Comparison of ENCODE assay signal across 10 cellular contexts in the genomic region with DNA sequence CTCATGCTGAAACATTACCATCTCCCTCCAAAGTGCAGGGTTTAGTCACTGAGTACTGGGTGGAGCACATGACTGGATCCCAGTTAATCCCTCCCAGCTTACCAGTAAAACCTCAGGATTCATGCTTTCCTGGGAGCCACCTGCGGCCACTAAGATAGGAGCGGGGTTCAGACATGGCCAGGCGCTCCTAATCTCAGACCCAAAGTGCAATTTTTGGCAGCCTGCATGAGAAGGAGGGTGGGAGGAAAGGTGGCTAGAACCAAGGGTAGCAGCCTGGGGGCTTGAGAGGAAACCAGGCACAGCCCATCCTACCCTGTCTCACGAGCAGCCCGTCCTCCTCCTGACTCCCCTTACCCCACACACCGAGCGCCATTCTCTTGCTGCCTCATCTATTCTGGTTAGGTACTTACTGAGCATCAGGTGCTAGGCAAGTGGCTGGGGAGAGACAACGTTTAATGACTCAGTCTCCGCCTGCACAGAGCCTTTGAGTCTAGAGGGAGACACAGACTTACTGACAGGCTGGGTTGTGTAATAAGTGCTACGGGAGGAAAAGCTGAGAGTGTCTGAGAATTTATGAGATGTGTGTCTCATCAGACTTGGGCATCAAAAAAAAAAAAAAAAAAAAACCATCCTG. TPM values are rescaled to one million over a fixed set of nuclear protein-coding genes. Genes with fewer than 3 reads are reported as not detected.
DNase-seq lines count a peak whose midpoint lies in the region; ATAC-seq, FAIRE-seq and TF ChIP-seq lines count a peak whose summit lies in the region.
"Had no signal": no experiment of that assay in that cellular context is flagged by ENCODE, and none has a peak within 500 bp of the region (broad histone marks: within the 10 kb centered on the region; RNA-seq: fewer than 3 reads in every experiment).

No MANE protein-coding gene starts in this region.

- H3K27ac Mint-ChIP-seq in activated CD8-positive, alpha-beta T cell treated with anti-CD3 and anti-CD28 coated beads for 36 hours, result no peak overlapping the region
- H3K27ac Mint-ChIP-seq in activated CD8-positive, alpha-beta T cell treated with anti-CD3 and anti-CD28 coated beads, Interleukin-2, amount 10 ng/mL, durations not matched to agents 7 days and 5 days, result no peak overlapping the region
- no peak overlapping the region for H3K27ac Mint-ChIP-seq in T-cell
- H3K27ac Mint-ChIP-seq: T-helper 17 cell had no signal

- WGBS in adipose tissue, 3 donors, result 68 to 77% (median 74%) methylated on average over 10 of the region's 10 CpGs
- WGBS in transverse colon (ENCODE audit: low coverage in 1 of 2), 2 donors, result 45 to 46% methylated on average over 4 to 10 of the region's 10 CpGs

- peaks cover 6% of the 10 kb centered on the region for H3K27me3 Mint-ChIP-seq in activated CD8-positive, alpha-beta T cell treated with anti-CD3 and anti-CD28 coated beads for 36 hours
- peaks cover 10% of the 10 kb centered on the region for H3K27me3 Mint-ChIP-seq in activated CD8-positive, alpha-beta T cell treated with anti-CD3 and anti-CD28 coated beads, Interleukin-2, amount 10 ng/mL, durations not matched to agents 7 days and 5 days (ENCODE audit: low read depth)
- peaks cover 13 to 14% of the 10 kb centered on the region in 2 donors for H3K27me3 Mint-ChIP-seq in T-cell

- no peak for TF ChIP-seq CTCF in activated CD8-positive, alpha-beta T cell treated with anti-CD3 and anti-CD28 coated beads for 36 hours (IDR thresholded peaks at IDR 0.05)
- TF ChIP-seq CTCF in transverse colon (IDR thresholded peaks at IDR 0.05) (no peak), GM10248 (IDR thresholded peaks at IDR 0.05; ENCODE audit: control extremely low read depth, extremely low read depth, low read depth, missing control alignments) (no peak)

- no peaks in the 10 kb centered on the region for H3K36me3 Mint-ChIP-seq in activated CD8-positive, alpha-beta T cell treated with anti-CD3 and anti-CD28 coated beads for 36 hours (ENCODE audit: low read depth)
- H3K36me3 Mint-ChIP-seq in activated CD8-positive, alpha-beta T cell treated with anti-CD3 and anti-CD28 coated beads, Interleukin-2, amount 10 ng/mL, durations not matched to agents 7 days and 5 days (ENCODE audit: low read depth), result no peaks in the 10 kb centered on the region
- H3K36me3 Mint-ChIP-seq in T-cell, result no peaks in the 10 kb centered on the region

- no peak for FAIRE-seq in GM19239 (lab: Jason Lieb, UNC)

- H3K27me3 ChIP-seq in transverse colon, result no peaks in the 10 kb centered on the region

- peaks cover 17% of the 10 kb centered on the region for H3K4me1 Mint-ChIP-seq in activated CD8-positive, alpha-beta T cell treated with anti-CD3 and anti-CD28 coated beads for 36 hours (ENCODE audit: low read depth)
- H3K4me1 Mint-ChIP-seq in activated CD8-positive, alpha-beta T cell treated with anti-CD3 and anti-CD28 coated beads, Interleukin-2, amount 10 ng/mL, durations not matched to agents 7 days and 5 days (ENCODE audit: low read depth), result peaks cover 1% of the 10 kb centered on the region
- peaks cover 0 to 6% (median 0%) of the 10 kb centered on the region in 3 donors for H3K4me1 Mint-ChIP-seq in T-cell

- no peaks in the 10 kb centered on the region for H3K9me3 Mint-ChIP-seq in activated CD8-positive, alpha-beta T cell treated with anti-CD3 and anti-CD28 coated beads for 36 hours
- H3K9me3 Mint-ChIP-seq in activated CD8-positive, alpha-beta T cell treated with anti-CD3 and anti-CD28 coated beads, Interleukin-2, amount 10 ng/mL, durations not matched to agents 7 days and 5 days (ENCODE audit: insufficient read depth), result no peaks in the 10 kb centered on the region
- H3K9me3 Mint-ChIP-seq in T-cell, result no peaks in the 10 kb centered on the region

- POLR2A ChIA-PET in activated CD8-positive, alpha-beta T cell treated with anti-CD3 and anti-CD28 coated beads for 36 hours (lab: Charles Lee), result interaction anchor here (1.5 kb wide), 1 partner anchor 10 kb away, joined by 6 read pairs; the partner anchor contains the start of gene GPRC5A
- POLR2A ChIA-PET in activated CD8-positive, alpha-beta T cell treated with anti-CD3 and anti-CD28 coated beads, Interleukin-2, amount 10 ng/mL, durations not matched to agents 7 days and 5 days (lab: Charles Lee), result no interaction called here
- POLR2A ChIA-PET in GM10248 (lab: Yijun Ruan, JAX) (no interaction called here), T-cell (lab: Charles Lee) (no interaction called here)

- H3K4me1 ChIP-seq in transverse colon, result peaks cover 0 to 52% (median 18%) of the 10 kb centered on the region in 4 donors

- intact Hi-C loops in activated CD8-positive, alpha-beta T cell treated with anti-CD3 and anti-CD28 coated beads for 36 hours (cut with micrococcal nuclease), result no loop called here
- intact Hi-C loops in transverse colon (cut with DNase I; ENCODE audit: low total_unique reads), result no loop called here

- CTCF ChIA-PET in activated CD8-positive, alpha-beta T cell treated with anti-CD3 and anti-CD28 coated beads for 36 hours (lab: Charles Lee), result no interaction called here
- CTCF ChIA-PET in activated CD8-positive, alpha-beta T cell treated with anti-CD3 and anti-CD28 coated beads, Interleukin-2, amount 10 ng/mL, durations not matched to agents 7 days and 5 days (lab: Charles Lee), result interaction anchor here (1.0 kb wide), 1 partner anchor 14 kb away, joined by 4 read pairs; no protein-coding TSS in a partner anchor
- CTCF ChIA-PET in GM10248 (lab: Yijun Ruan, JAX), result interaction anchor here (1.0 to 1.7 kb wide), 2 partner anchors 10 to 28 kb away, joined by 3 read pairs; partner anchors contain the start of gene GPRC5A
- CTCF ChIA-PET in T-cell (lab: Charles Lee), result interaction anchor here (0.6 kb wide), 2 partner anchors 43 to 911 kb away, joined by 4 read pairs; no protein-coding TSS in a partner anchor

- H3K4me3 Mint-ChIP-seq in activated CD8-positive, alpha-beta T cell treated with anti-CD3 and anti-CD28 coated beads for 36 hours, result no peak overlapping the region
- H3K4me3 Mint-ChIP-seq in activated CD8-positive, alpha-beta T cell treated with anti-CD3 and anti-CD28 coated beads, Interleukin-2, amount 10 ng/mL, durations not matched to agents 7 days and 5 days, result no peak overlapping the region
- H3K4me3 Mint-ChIP-seq in T-cell, result no peak overlapping the region
- H3K4me3 Mint-ChIP-seq: T-helper 17 cell had no signal

- H3K36me3 ChIP-seq in transverse colon, result no peaks in the 10 kb centered on the region

- H3K4me3 ChIP-seq in transverse colon, result no peak overlapping the region

- TF ChIP-seq EP300 in transverse colon (IDR thresholded peaks at IDR 0.05; ENCODE audit: low read depth), result no peak

- H3K27ac ChIP-seq in adipose tissue (ENCODE audit: low read depth, low read length), result peak overlapping the region; percentile 41
- H3K27ac ChIP-seq in transverse colon, result peak overlapping the region; percentile 42 to 74 (median 64)
- H3K27ac ChIP-seq: C4-2B had no signal

- DNase-seq in activated CD8-positive, alpha-beta T cell treated with anti-CD3 and anti-CD28 coated beads for 36 hours, result peak; percentile 31
- DNase-seq in activated CD8-positive, alpha-beta T cell treated with anti-CD3 and anti-CD28 coated beads, Interleukin-2, amount 10 ng/mL, durations not matched to agents 7 days and 5 days, result no peak
- DNase-seq in hepatic stellate cell (ENCODE audit: low spot score) (peak; percentile 55), transverse colon (peak; percentile 61), GM10248 (ENCODE audit: extremely low spot score) (no peak), GM19239 (ENCODE audit: insufficient read length, low spot score) (no peak), T-cell (no peak)
- DNase-seq: T-helper 17 cell had no signal

- in situ Hi-C loops in transverse colon (cut with MboI; ENCODE audit: low pct_ligation_motif_present in 1 of 4, low pct_unique_long_range_greater_than_20kb in 1 of 4, low sequenced_read_pairs in 3 of 4), result no loop called here

- no peaks in the 10 kb centered on the region for H3K9me3 ChIP-seq in transverse colon

- no peak for ATAC-seq in activated CD8-positive, alpha-beta T cell treated with anti-CD3 and anti-CD28 coated beads for 36 hours
- no peak for ATAC-seq in activated CD8-positive, alpha-beta T cell treated with anti-CD3 and anti-CD28 coated beads, Interleukin-2, amount 10 ng/mL, durations not matched to agents 7 days and 5 days
- no peak for ATAC-seq in T-cell (replicated peaks in 1 of 4)
- ATAC-seq: T-helper 17 cell had no signal

- TF ChIP-seq POLR2A in transverse colon (IDR thresholded peaks at IDR 0.05), result no peak

RNA-seq across cellular contexts. Expression of gene GPRC5A, which starts 9.9 kb away (rescaled TPM):
- total RNA-seq in activated CD8-positive, alpha-beta T cell treated with anti-CD3 and anti-CD28 coated beads for 36 hours, result under 1 TPM in 1 of 2 experiments, not detected in 1; 0.11 TPM
- total RNA-seq in activated CD8-positive, alpha-beta T cell treated with anti-CD3 and anti-CD28 coated beads, Interleukin-2, amount 10 ng/mL, durations not matched to agents 7 days and 5 days, result not detected
- polyA plus RNA-seq in adipose tissue, result 10 to 100 TPM in 2 of 3 donors, 1 to 10 TPM in 1; 1.4 to 49.4 (median 12.1) TPM
- total RNA-seq in transverse colon (100 to 1,000 TPM in 3 of 4 donors, 1 to 10 TPM in 1; 7.0 to 166 (median 116) TPM), T-cell (1 to 10 TPM in 3 of 5 donors, under 1 TPM in 1, not detected in 1; 0.28 to 2.0 (median 1.4) TPM)

RNA-seq across cellular contexts. Expression of gene GPRC5D, which starts 50.7 kb away (rescaled TPM):
- not detected for total RNA-seq in activated CD8-positive, alpha-beta T cell treated with anti-CD3 and anti-CD28 coated beads for 36 hours
- not detected for total RNA-seq in activated CD8-positive, alpha-beta T cell treated with anti-CD3 and anti-CD28 coated beads, Interleukin-2, amount 10 ng/mL, durations not matched to agents 7 days and 5 days
- under 1 TPM in 2 of 3 donors, not detected in 1; 0.13 to 0.15 TPM for polyA plus RNA-seq in adipose tissue
- total RNA-seq in transverse colon (under 1 TPM in 1 of 4 donors, not detected in 3; 0.48 TPM), T-cell (not detected)
- total RNA-seq: T-helper 17 cell had no signal

Comparison
In these comparisons a context has a peak if more than half of its experiments do, and no peak if none do; other contexts are left out.
1. DNase-seq: peak in activated CD8-positive, alpha-beta T cell treated with anti-CD3 and anti-CD28 coated beads for 36 hours (single experiment), hepatic stellate cell (single experiment) and transverse colon (single experiment); none in activated CD8-positive, alpha-beta T cell treated with anti-CD3 and anti-CD28 coated beads, Interleukin-2, amount 10 ng/mL, durations not matched to agents 7 days and 5 days (single experiment), GM10248 (single experiment), GM19239 (single experiment) and T-cell (0 of 34).